ENCODE assay signal across 8 cellular contexts in genomic region chr2:207239754-207240494, GRCh38.
A peak's percentile ranks its signal among the peaks of the same experiment; 100 is the strongest.
DNase-seq lines count a peak whose midpoint lies in the region; ATAC-seq and TF ChIP-seq lines count a peak whose summit lies in the region.

No MANE protein-coding gene starts in this region.

- no peak overlapping the region for H3K4me3 ChIP-seq in CD8-positive, alpha-beta T cell (ENCODE audit: low read depth, low read length)
- no peak overlapping the region for H3K4me3 ChIP-seq in CD4-positive, alpha-beta memory T cell (ENCODE audit: low read length in 2 of 2)

- H3K4me1 ChIP-seq in CD8-positive, alpha-beta T cell (ENCODE audit: insufficient read depth, low read length) = peaks cover 27% of the 10 kb centered on the region
- peaks cover 11% of the 10 kb centered on the region for H3K4me1 ChIP-seq in CD4-positive, alpha-beta memory T cell (ENCODE audit: insufficient read depth, low read length)

- H3K4me1 Mint-ChIP-seq in CD8-positive, alpha-beta T cell (ENCODE audit: low read depth) = peaks cover 9% of the 10 kb centered on the region
- peaks cover 24% of the 10 kb centered on the region for H3K4me1 Mint-ChIP-seq in activated T-helper 1 cell treated with anti-CD3 and anti-CD28 coated beads, Interleukin-12 subunit alpha, Interleukin-12 subunit beta, Interleukin-2, Interleukin-4 antibody, amounts not matched to agents 30 ng/mL and 10 ng/mL and 1 ng/mL, durations not matched to agents 14 hours and 24 hours and 36 hours (ENCODE audit: low read depth)
- H3K4me1 Mint-ChIP-seq in CD4-positive, alpha-beta memory T cell = peaks cover 0 to 10% (median 6%) of the 10 kb centered on the region in 4 donors

- H3K27me3 ChIP-seq in CD8-positive, alpha-beta T cell (ENCODE audit: insufficient read depth, low read length) = no peaks in the 10 kb centered on the region
- no peaks in the 10 kb centered on the region for H3K27me3 ChIP-seq in CD4-positive, alpha-beta memory T cell (ENCODE audit: insufficient read depth, low read length)

- H3K36me3 ChIP-seq in CD8-positive, alpha-beta T cell (ENCODE audit: insufficient read depth, low read length) = no peaks in the 10 kb centered on the region
- no peaks in the 10 kb centered on the region for H3K36me3 ChIP-seq in CD4-positive, alpha-beta memory T cell (ENCODE audit: insufficient read depth, low read length)

- TF ChIP-seq CTCF in CD8-positive, alpha-beta T cell (IDR thresholded peaks at IDR 0.05) = no peak

- no peak overlapping the region for H3K27ac Mint-ChIP-seq in CD8-positive, alpha-beta T cell
- peak overlapping the region; percentile 73 for H3K27ac Mint-ChIP-seq in activated T-helper 1 cell treated with anti-CD3 and anti-CD28 coated beads, Interleukin-12 subunit alpha, Interleukin-12 subunit beta, Interleukin-2, Interleukin-4 antibody, amounts not matched to agents 30 ng/mL and 10 ng/mL and 1 ng/mL, durations not matched to agents 14 hours and 24 hours and 36 hours
- H3K27ac Mint-ChIP-seq in CD4-positive, alpha-beta memory T cell = no peak overlapping the region

- CTCF ChIA-PET in CD8-positive, alpha-beta T cell (lab: Charles Lee) = interaction anchor here (0.6 to 0.9 kb wide), 2 partner anchors 19 to 193 kb away, joined by 3 to 4 read pairs; no protein-coding TSS in a partner anchor
- CTCF ChIA-PET in CD4-positive, alpha-beta memory T cell (lab: Charles Lee; ENCODE audit: partially characterized antibody) = interaction anchor here (1.0 to 1.3 kb wide), 2 partner anchors 17 to 26 kb away, joined by 3 read pairs; no protein-coding TSS in a partner anchor

- H3K9me3 ChIP-seq in CD8-positive, alpha-beta T cell (ENCODE audit: low read length) = no peaks in the 10 kb centered on the region
- no peaks in the 10 kb centered on the region for H3K9me3 ChIP-seq in CD4-positive, alpha-beta memory T cell (ENCODE audit: control insufficient read depth in 1 of 2, low read length in 2 of 2)

- DNase-seq in CD8-positive, alpha-beta T cell = no peak
- no peak for DNase-seq in activated T-helper 1 cell treated with anti-CD3 and anti-CD28 coated beads, Interleukin-12 subunit alpha, Interleukin-12 subunit beta, Interleukin-2, Interleukin-4 antibody, amounts not matched to agents 30 ng/mL and 10 ng/mL and 1 ng/mL, durations not matched to agents 14 hours and 24 hours and 36 hours (ENCODE audit: low spot score)
- peak; percentile 73 for DNase-seq in kidney glomerular epithelial cell (lab: John Stamatoyannopoulos, UW)
- DNase-seq in CD4-positive, alpha-beta memory T cell = no peak
- DNase-seq in NCI-H82 (lab: John Stamatoyannopoulos, UW) = no peak

- no peak overlapping the region for H3K27ac ChIP-seq in CD8-positive, alpha-beta T cell (ENCODE audit: low read depth, low read length)
- H3K27ac ChIP-seq in CD4-positive, alpha-beta memory T cell (ENCODE audit: low read depth, low read length) = no peak overlapping the region

- POLR2A ChIA-PET in CD8-positive, alpha-beta T cell (lab: Charles Lee) = interaction anchor here (0.6 to 1.7 kb wide), 4 partner anchors 20 to 97 kb away, joined by 3 to 8 read pairs (median 3); no protein-coding TSS in a partner anchor
- POLR2A ChIA-PET in CD4-positive, alpha-beta memory T cell (lab: Charles Lee; ENCODE audit: partially characterized antibody) = interaction anchor here (1.4 kb wide), 1 partner anchor 11 kb away, joined by 3 read pairs; no protein-coding TSS in a partner anchor

- no peaks in the 10 kb centered on the region for H3K27me3 Mint-ChIP-seq in CD8-positive, alpha-beta T cell (ENCODE audit: low read depth)
- H3K27me3 Mint-ChIP-seq in activated T-helper 1 cell treated with anti-CD3 and anti-CD28 coated beads, Interleukin-12 subunit alpha, Interleukin-12 subunit beta, Interleukin-2, Interleukin-4 antibody, amounts not matched to agents 30 ng/mL and 10 ng/mL and 1 ng/mL, durations not matched to agents 14 hours and 24 hours and 36 hours (ENCODE audit: insufficient read depth) = no peaks in the 10 kb centered on the region
- H3K27me3 Mint-ChIP-seq in CD4-positive, alpha-beta memory T cell = no peaks in the 10 kb centered on the region

- no peak overlapping the region for H3K4me3 Mint-ChIP-seq in CD8-positive, alpha-beta T cell
- peak overlapping the region; percentile 50 for H3K4me3 Mint-ChIP-seq in activated T-helper 1 cell treated with anti-CD3 and anti-CD28 coated beads, Interleukin-12 subunit alpha, Interleukin-12 subunit beta, Interleukin-2, Interleukin-4 antibody, amounts not matched to agents 30 ng/mL and 10 ng/mL and 1 ng/mL, durations not matched to agents 14 hours and 24 hours and 36 hours
- H3K4me3 Mint-ChIP-seq in CD4-positive, alpha-beta memory T cell = peak overlapping the region in 2 of 8 donors; percentile 34 to 52

- ATAC-seq in CD8-positive, alpha-beta T cell = peak; percentile 54
- ATAC-seq in HG02678 (IDR thresholded peaks at IDR 0.05; ENCODE audit: unreplicated experiment) = peak; percentile 47
- ATAC-seq in HG03095 (IDR thresholded peaks at IDR 0.05; ENCODE audit: unreplicated experiment) = no peak
- ATAC-seq in GM21360 (IDR thresholded peaks at IDR 0.05; ENCODE audit: unreplicated experiment) = no peak

- intact Hi-C loops in CD8-positive, alpha-beta T cell (cut with DNase I, micrococcal nuclease) = no loop called here
- intact Hi-C loops in activated T-helper 1 cell treated with anti-CD3 and anti-CD28 coated beads, Interleukin-12 subunit alpha, Interleukin-12 subunit beta, Interleukin-2, Interleukin-4 antibody, amounts not matched to agents 30 ng/mL and 10 ng/mL and 1 ng/mL, durations not matched to agents 14 hours and 24 hours and 36 hours (cut with micrococcal nuclease) = loop anchor here (1.0 to 5.0 kb wide), 4 partner anchors 9 to 472 kb away; partner anchors contain the start of gene CCNYL1
- intact Hi-C loops in CD4-positive, alpha-beta memory T cell (cut with micrococcal nuclease) = loop anchor here (5.0 kb wide), 1 partner anchor 193 kb away; no protein-coding TSS in a partner anchor

- no peaks in the 10 kb centered on the region for H3K9me3 Mint-ChIP-seq in CD8-positive, alpha-beta T cell
- no peaks in the 10 kb centered on the region for H3K9me3 Mint-ChIP-seq in activated T-helper 1 cell treated with anti-CD3 and anti-CD28 coated beads, Interleukin-12 subunit alpha, Interleukin-12 subunit beta, Interleukin-2, Interleukin-4 antibody, amounts not matched to agents 30 ng/mL and 10 ng/mL and 1 ng/mL, durations not matched to agents 14 hours and 24 hours and 36 hours
- H3K9me3 Mint-ChIP-seq in CD4-positive, alpha-beta memory T cell = no peaks in the 10 kb centered on the region

- no peaks in the 10 kb centered on the region for H3K36me3 Mint-ChIP-seq in CD8-positive, alpha-beta T cell
- peaks cover 11% of the 10 kb centered on the region for H3K36me3 Mint-ChIP-seq in activated T-helper 1 cell treated with anti-CD3 and anti-CD28 coated beads, Interleukin-12 subunit alpha, Interleukin-12 subunit beta, Interleukin-2, Interleukin-4 antibody, amounts not matched to agents 30 ng/mL and 10 ng/mL and 1 ng/mL, durations not matched to agents 14 hours and 24 hours and 36 hours (ENCODE audit: low read depth)
- no peaks in the 10 kb centered on the region for H3K36me3 Mint-ChIP-seq in CD4-positive, alpha-beta memory T cell

Comparison
In these comparisons a context has a peak if more than half of its experiments do, and no peak if none do; other contexts are left out.
1. ATAC-seq: peak in CD8-positive, alpha-beta T cell (single experiment) and HG02678 (single experiment); none in HG03095 (single experiment) and GM21360 (single experiment).
2. intact Hi-C loops: an anchor here in activated T-helper 1 cell treated with anti-CD3 and anti-CD28 coated beads, Interleukin-12 subunit alpha, Interleukin-12 subunit beta, Interleukin-2, Interleukin-4 antibody, amounts not matched to agents 30 ng/mL and 10 ng/mL and 1 ng/mL, durations not matched to agents 14 hours and 24 hours and 36 hours (1.0 to 5.0 kb wide) and CD4-positive, alpha-beta memory T cell (5.0 kb wide); none called in CD8-positive, alpha-beta T cell.